1 cellular context compared by ENCODE assay signal in genomic region chr9:35611230-35611797, GRCh38.
TF ChIP-seq lines count a peak whose summit lies in the region.

No MANE protein-coding gene starts in this region.

TF ChIP-seq in K562, 482 proteins besides CTCF, POLR2A, EP300 and RAD21:
- TF ChIP-seq SMC3 (conservative IDR thresholded peaks at IDR 0.05; ENCODE audit: insufficient read depth, low read depth, low read length) = no peak
- no peak for TF ChIP-seq ZNF561 (CRISPR knock-in tag; conservative IDR thresholded peaks at IDR 0.05)
- no peak for TF ChIP-seq NFE2L1 (tag; IDR thresholded peaks at IDR 0.05; ENCODE audit: borderline replicate concordance, low read depth)
- no peak for TF ChIP-seq TEAD2 (tag; IDR thresholded peaks at IDR 0.05)
- TF ChIP-seq ZNF274 (IDR thresholded peaks at IDR 0.05; ENCODE audit: borderline replicate concordance, low read depth, low read length) = no peak
- no peak for TF ChIP-seq SREBF1 (IDR thresholded peaks at IDR 0.05; ENCODE audit: borderline replicate concordance, low read depth, low read length)
- TF ChIP-seq RNF2 (IDR thresholded peaks at IDR 0.05) = no peak
- TF ChIP-seq PHF8 (IDR thresholded peaks at IDR 0.05; ENCODE audit: borderline replicate concordance, low read length) = no peak
- TF ChIP-seq TCFL5 (CRISPR knock-in tag; conservative IDR thresholded peaks at IDR 0.05) = no peak
- TF ChIP-seq RAD51 (IDR thresholded peaks at IDR 0.05; ENCODE audit: borderline replicate concordance, low read depth) = no peak
- TF ChIP-seq NUFIP1 (IDR thresholded peaks at IDR 0.05; ENCODE audit: partially characterized antibody) = no peak
- no peak for TF ChIP-seq CSDE1 (IDR thresholded peaks at IDR 0.05)
- no peak for TF ChIP-seq ZBTB2 (IDR thresholded peaks at IDR 0.05)
